In the genomic region with DNA sequence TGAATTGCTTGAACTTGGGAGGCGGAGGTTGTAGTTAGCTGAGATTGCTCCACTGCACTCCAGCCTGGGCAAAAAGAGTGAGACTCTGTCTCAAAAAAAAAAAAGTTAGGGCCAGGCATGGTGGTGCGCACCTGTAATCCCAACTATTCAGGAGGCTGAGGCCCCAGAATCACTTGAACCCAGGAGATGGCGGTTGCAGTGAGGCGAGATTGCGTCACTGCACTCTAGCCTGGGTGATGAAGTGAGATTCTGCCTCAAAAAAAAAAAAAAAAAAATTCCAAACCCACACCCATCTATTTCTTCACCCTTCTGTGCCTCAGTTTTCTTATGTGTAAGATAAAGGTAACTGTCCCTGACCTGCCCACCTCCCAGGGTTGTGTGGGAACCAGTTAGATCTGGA, we compare ENCODE assay signal across 11 cellular contexts. TPM values are rescaled to one million over a fixed set of nuclear protein-coding genes. Genes with fewer than 3 reads are reported as not detected.
DNase-seq lines count a peak whose midpoint lies in the region; ATAC-seq, FAIRE-seq and TF ChIP-seq lines count a peak whose summit lies in the region.
"Had no signal": no experiment of that assay in that cellular context is flagged by ENCODE, and none has a peak within 500 bp of the region (broad histone marks: within the 10 kb centered on the region; RNA-seq: fewer than 3 reads in every experiment).

No MANE protein-coding gene starts in this region.

- H3K9me2 ChIP-seq in SK-N-SH, result no peaks in the 10 kb centered on the region

- H3K79me1 ChIP-seq in IMR-90 (ENCODE audit: low read depth in 1 of 2, low read length in 2 of 2), result peaks cover 0 to 19% of the 10 kb centered on the region in 2 experiments; a peak in 2 of 4 replicates

- H3K27ac Mint-ChIP-seq in astrocyte (ENCODE audit: unreplicated experiment) (no peak overlapping the region), osteocyte (ENCODE audit: unreplicated experiment) (peak overlapping the region; percentile 38)
- H3K27ac Mint-ChIP-seq: HFFc6 had no signal

- dilution Hi-C loops in IMR-90 (cut with HindIII; ENCODE audit: low sequenced_read_pairs, unreplicated experiment), result no loop called here

- no peaks in the 10 kb centered on the region; the same call in 1 of the 2 replicates for H4K20me1 ChIP-seq in IMR-90 (ENCODE audit: insufficient read depth, low read length)
- peaks cover 4% of the 10 kb centered on the region for H4K20me1 ChIP-seq in astrocyte (ENCODE audit: insufficient read depth, low read length)
- no peaks in the 10 kb centered on the region for H4K20me1 ChIP-seq in SK-N-SH (ENCODE audit: insufficient read depth)

- H3K27me3 ChIP-seq in IMR-90 (ENCODE audit: control insufficient read depth, insufficient read depth, low read length) (no peaks in the 10 kb centered on the region), astrocyte (ENCODE audit: insufficient read depth, low read length) (no peaks in the 10 kb centered on the region), SK-N-SH (ENCODE audit: insufficient read depth) (no peaks in the 10 kb centered on the region)
- H3K27me3 ChIP-seq: neutrophil had no signal

- H3K9me1 ChIP-seq in IMR-90 (ENCODE audit: insufficient read depth, low read length), result peaks cover 18% of the 10 kb centered on the region

- peaks cover 36% of the 10 kb centered on the region for H3K4me1 ChIP-seq in IMR-90 (ENCODE audit: control insufficient read depth, insufficient read depth, low read length)
- H3K4me1 ChIP-seq in astrocyte (ENCODE audit: insufficient read depth, low read length), result peaks cover 41% of the 10 kb centered on the region
- peaks cover 34% of the 10 kb centered on the region in 2 experiments; a peak in 3 of 4 replicates for H3K4me1 ChIP-seq in SK-N-SH (ENCODE audit: control insufficient read depth in 1 of 2, insufficient read depth in 2 of 2, low read depth in 1 of 2, low read length in 1 of 2)

- intact Hi-C loops in IMR-90 (cut with micrococcal nuclease), result no loop called here

- no peak overlapping the region for H4K8ac ChIP-seq in IMR-90 (ENCODE audit: low read depth in 2 of 2, low read length in 2 of 2)

- H4K91ac ChIP-seq in IMR-90 (ENCODE audit: insufficient read depth, low read depth, low read length), result no peak overlapping the region

- no peak for TF ChIP-seq POLR2A in IMR-90 (IDR thresholded peaks at IDR 0.05; ENCODE audit: low read depth, low read length)

- no peak for FAIRE-seq in astrocyte (lab: Jason Lieb, UNC)

- no TSS peak for BruUV-seq in IMR-90 (replicated peaks; lab: Mats Ljungman, UMichigan)

- 100% methylated on average over 1 of the region's 5 CpGs; no CpG with 5 or more reads in 1 of the 2 experiments for WGBS in IMR-90 (ENCODE audit: extremely low coverage in 2 of 2, insufficient read length in 1 of 2), 2 experiments
- WGBS in SK-N-SH (ENCODE audit: low lambda C conversion rate), result 95% methylated on average over 5 of the region's 5 CpGs

- no peaks in the 10 kb centered on the region for H3K9me3 Mint-ChIP-seq in astrocyte (ENCODE audit: unreplicated experiment)
- H3K9me3 Mint-ChIP-seq in osteocyte (ENCODE audit: unreplicated experiment), result no peaks in the 10 kb centered on the region
- H3K9me3 Mint-ChIP-seq: HFFc6 had no signal

- H3K4me2 ChIP-seq in IMR-90 (ENCODE audit: low read depth, low read length) (peak overlapping the region; percentile 72), astrocyte (ENCODE audit: low read length) (peak overlapping the region; percentile 35), SK-N-SH (no peak overlapping the region)

- H3K27me3 Mint-ChIP-seq in astrocyte (ENCODE audit: low read depth, unreplicated experiment) (no peaks in the 10 kb centered on the region), osteocyte (ENCODE audit: unreplicated experiment) (no peaks in the 10 kb centered on the region)

- H3K9me3 ChIP-seq in IMR-90 (ENCODE audit: control insufficient read depth, insufficient read depth, low read length), result no peaks in the 10 kb centered on the region
- no peaks in the 10 kb centered on the region for H3K9me3 ChIP-seq in astrocyte (ENCODE audit: insufficient read depth, low read depth, low read length)
- H3K9me3 ChIP-seq in SK-N-SH, result no peaks in the 10 kb centered on the region
- H3K9me3 ChIP-seq: neutrophil had no signal

- TF ChIP-seq CTCF in IMR-90 (conservative IDR thresholded peaks at IDR 0.05; ENCODE audit: low read depth, low read length) (no peak), astrocyte (IDR thresholded peaks at IDR 0.05; ENCODE audit: insufficient read depth, low read depth, low read length) (no peak), osteocyte (IDR thresholded peaks at IDR 0.05) (no peak), SK-N-SH (IDR thresholded peaks at IDR 0.05) (no peak)

- H2BK20ac ChIP-seq in IMR-90 (ENCODE audit: low read depth, low read length), result no peak overlapping the region

- no peaks in the 10 kb centered on the region for H3K36me3 ChIP-seq in IMR-90 (ENCODE audit: control insufficient read depth, insufficient read depth, low read length)
- H3K36me3 ChIP-seq in astrocyte (ENCODE audit: insufficient read depth, low read length), result no peaks in the 10 kb centered on the region
- no peaks in the 10 kb centered on the region for H3K36me3 ChIP-seq in SK-N-SH (replicated peaks in 1 of 2; ENCODE audit: control insufficient read depth in 1 of 2, insufficient read depth in 2 of 2, low read length in 1 of 2)
- H3K36me3 ChIP-seq: neutrophil had no signal

- TF ChIP-seq RAD21 in IMR-90 (IDR thresholded peaks at IDR 0.05; ENCODE audit: low read length) (no peak), SK-N-SH (IDR thresholded peaks at IDR 0.05; ENCODE audit: low read length) (no peak)

- peaks cover 27% of the 10 kb centered on the region for H3F3A ChIP-seq in SK-N-SH (replicated peaks; ENCODE audit: insufficient read depth)

- H3K27ac ChIP-seq in IMR-90 (ENCODE audit: insufficient read depth, low read length) (peak overlapping the region; percentile 50; the same call in 1 of the 2 replicates), astrocyte (ENCODE audit: low read depth, low read length) (no peak overlapping the region), SK-N-SH (ENCODE audit: low read depth in 2 of 2, low read length in 1 of 2) (no peak overlapping the region)
- H3K27ac ChIP-seq: neutrophil had no signal

- no peak overlapping the region for H3K18ac ChIP-seq in IMR-90 (ENCODE audit: low read depth, low read length)

- H4K5ac ChIP-seq in IMR-90 (ENCODE audit: low read depth, low read length), result no peak overlapping the region

- H2AK9ac ChIP-seq in IMR-90 (replicated peaks; ENCODE audit: low read depth, low read length, poor library complexity), result no peak overlapping the region

- no peak for TF ChIP-seq EP300 in SK-N-SH (IDR thresholded peaks at IDR 0.05; ENCODE audit: borderline replicate concordance in 1 of 2, low read depth in 1 of 2, low read length in 1 of 2)

- H2BK5ac ChIP-seq in IMR-90 (ENCODE audit: low read depth, low read length, poor library complexity, severe bottlenecking), result no peak overlapping the region

- ATAC-seq in GM18511 (IDR thresholded peaks at IDR 0.05; ENCODE audit: unreplicated experiment) (peak; percentile 15), IMR-90 (ENCODE audit: low read depth) (no peak)

- no peak overlapping the region for H3K4me3 ChIP-seq in IMR-90 (ENCODE audit: insufficient read depth, low read depth, low read length)
- H3K4me3 ChIP-seq in astrocyte (ENCODE audit: insufficient read depth, low read depth, low read length), result no peak overlapping the region
- no peak overlapping the region for H3K4me3 ChIP-seq in SK-N-SH (ENCODE audit: low read depth in 2 of 2, low read length in 1 of 2)

- no peak overlapping the region for H2BK120ac ChIP-seq in IMR-90 (ENCODE audit: low read depth, low read length)

- CTCF ChIA-PET in IMR-90 (lab: Yijun Ruan, JAX) (interaction anchor here (0.6 kb wide), 1 partner anchor 1777 kb away, joined by 4 read pairs; no protein-coding TSS in a partner anchor), SK-N-SH (lab: Yijun Ruan, JAX) (interaction anchor here (1.2 to 2.4 kb wide), 2 partner anchors 56 to 64 kb away, joined by 3 to 8 read pairs; no protein-coding TSS in a partner anchor)

- DNase-seq in IMR-90, result no peak
- DNase-seq in astrocyte (ENCODE audit: low read depth), result no peak
- DNase-seq in osteocyte (ENCODE audit: extremely low spot score, unreplicated experiment), result no peak
- no peak for DNase-seq in SHP77 (lab: John Stamatoyannopoulos, UW)
- no peak for DNase-seq in mesenteric fat pad (ENCODE audit: low spot score)
- no peak for DNase-seq in SK-N-SH
- DNase-seq: HFFc6; NCI-H2081 treated with DMSO at 0.1 percent for 48 hours; stimulated activated CD4-positive, alpha-beta T cell treated with anti-CD3 and anti-CD28 coated beads, Interleukin-12 subunit alpha, Interleukin-12 subunit beta, amount 100 ng/mL, for 4 hours had no signal

- H3K14ac ChIP-seq in IMR-90 (replicated peaks; ENCODE audit: low read depth, low read length), result no peak overlapping the region

- in situ Hi-C loops in IMR-90 (cut with MboI; ENCODE audit: low sequenced_read_pairs), result no loop called here

- POLR2A ChIA-PET in IMR-90 (lab: Charles Lee; ENCODE audit: unreplicated experiment) (no interaction called here), SK-N-SH (lab: Yijun Ruan, JAX) (no interaction called here)

- no peak overlapping the region for H2AFZ ChIP-seq in IMR-90 (replicated peaks; ENCODE audit: low read length, poor library complexity)
- H2AFZ ChIP-seq in astrocyte (ENCODE audit: low read depth, low read length), result no peak overlapping the region
- no peak overlapping the region for H2AFZ ChIP-seq in SK-N-SH (ENCODE audit: low read depth)

- H3K79me2 ChIP-seq in astrocyte (ENCODE audit: insufficient read depth, low read length), result no peaks in the 10 kb centered on the region
- peaks cover 4% of the 10 kb centered on the region; the same call in 1 of the 2 replicates for H3K79me2 ChIP-seq in SK-N-SH (ENCODE audit: insufficient read depth)

- no peak overlapping the region for H3K4ac ChIP-seq in IMR-90 (ENCODE audit: low read depth, low read length)

- peaks cover 26% of the 10 kb centered on the region for H3K4me1 Mint-ChIP-seq in astrocyte (ENCODE audit: low read depth, unreplicated experiment)
- peaks cover 55% of the 10 kb centered on the region for H3K4me1 Mint-ChIP-seq in osteocyte (ENCODE audit: unreplicated experiment)

- no peak overlapping the region for H3K56ac ChIP-seq in IMR-90 (ENCODE audit: extremely low read depth, insufficient read depth, low read length)

- H2AK5ac ChIP-seq in IMR-90 (ENCODE audit: low read depth, low read length), result no peak overlapping the region

- H3K23ac ChIP-seq in IMR-90 (ENCODE audit: low read depth, low read length), result no peak overlapping the region

- H2BK15ac ChIP-seq in IMR-90 (ENCODE audit: low read depth, low read length), result no peak overlapping the region

- H3K4me3 Mint-ChIP-seq in astrocyte (ENCODE audit: unreplicated experiment) (no peak overlapping the region), osteocyte (ENCODE audit: unreplicated experiment) (no peak overlapping the region)
- H3K4me3 Mint-ChIP-seq: HFFc6 had no signal

- H3K9ac ChIP-seq in IMR-90 (ENCODE audit: low read depth, low read length), result no peak overlapping the region
- H3K9ac ChIP-seq in astrocyte (ENCODE audit: low read length), result no peak overlapping the region
- H3K9ac ChIP-seq in SK-N-SH, result no peak overlapping the region

- peaks cover 3% of the 10 kb centered on the region for H3K36me3 Mint-ChIP-seq in astrocyte (ENCODE audit: low read depth, unreplicated experiment)
- H3K36me3 Mint-ChIP-seq in osteocyte (ENCODE audit: unreplicated experiment), result no peaks in the 10 kb centered on the region

RNA-seq across cellular contexts. Expression of a gene that starts 11.0 kb away (rescaled TPM):
- total RNA-seq in IMR-90 (2012; rRNA removed) (2.7 and 3.1 TPM in 2 replicates), astrocyte (62.5 and 73.4 TPM in 2 replicates), osteocyte (51.8 and 54.5 TPM in 2 replicates), mesenteric fat pad (68.4 TPM)
- polyA plus RNA-seq in IMR-90 (2012; rRNA removed) (9.5 and 10.8 TPM in 2 replicates), SK-N-SH (2012; rRNA removed) (6.8 and 11.0 TPM in 2 replicates)
- polyA plus RNA-seq in IMR-90 (2012; cell fraction: cytosol; rRNA removed), result 5.9 and 8.8 TPM in 2 replicates
- polyA plus RNA-seq in IMR-90 (2012; cell fraction: nucleus; rRNA removed; ENCODE audit: low replicate concordance), result 29.1 and 35.2 TPM in 2 replicates
- polyA plus RNA-seq in SK-N-SH (2012; cell fraction: cytosol; rRNA removed), result 6.8 and 9.2 TPM in 2 replicates
- polyA plus RNA-seq in SK-N-SH (2012; cell fraction: nucleus; rRNA removed), result 42.6 and 43.4 TPM in 2 replicates

RNA-seq across cellular contexts. Expression of a gene that starts 45.9 kb away (rescaled TPM):
- total RNA-seq in IMR-90 (2012; rRNA removed) (5.6 and 6.1 TPM in 2 replicates), astrocyte (8.5 and 9.6 TPM in 2 replicates), osteocyte (10.0 and 11.8 TPM in 2 replicates), mesenteric fat pad (3.2 TPM)
- polyA plus RNA-seq in IMR-90 (2012; rRNA removed) (7.9 and 8.6 TPM in 2 replicates), SK-N-SH (2012; rRNA removed) (30.8 and 34.0 TPM in 2 replicates)
- polyA plus RNA-seq in IMR-90 (2012; cell fraction: cytosol; rRNA removed), result 6.7 and 7.3 TPM in 2 replicates
- 6.3 and 6.4 TPM in 2 replicates for polyA plus RNA-seq in IMR-90 (2012; cell fraction: nucleus; rRNA removed; ENCODE audit: low replicate concordance)
- polyA plus RNA-seq in SK-N-SH (2012; cell fraction: cytosol; rRNA removed), result 25.4 and 30.9 TPM in 2 replicates
- polyA plus RNA-seq in SK-N-SH (2012; cell fraction: nucleus; rRNA removed), result 34.6 and 39.6 TPM in 2 replicates

Comparison
In these comparisons a context has a peak if more than half of its experiments do, and no peak if none do; other contexts are left out.
1. RNA of a gene that starts 11.0 kb away (total RNA-seq): 68.4 TPM in mesenteric fat pad (single experiment), 62.5 to 73.4 TPM in astrocyte and 51.8 to 54.5 TPM in osteocyte; 2.7 to 3.1 TPM in IMR-90; every median in the first group is over 10 times any median in the second.